In genomic region chr4:112099701-112100289, GRCh38 we compare ENCODE assay signal across 9 cellular contexts. TPM values are rescaled to one million over a fixed set of nuclear protein-coding genes. Genes with fewer than 3 reads are reported as not detected.
DNase-seq lines count a peak whose midpoint lies in the region; ATAC-seq, FAIRE-seq and TF ChIP-seq lines count a peak whose summit lies in the region.
"Had no signal": no experiment of that assay in that cellular context is flagged by ENCODE, and none has a peak within 500 bp of the region (broad histone marks: within the 10 kb centered on the region; RNA-seq: fewer than 3 reads in every experiment).

No MANE protein-coding gene starts in this region.

- no peak overlapping the region for H2AFZ ChIP-seq in HepG2 (ENCODE audit: low read length)

- peaks cover 12% of the 10 kb centered on the region for H3K4me1 Mint-ChIP-seq in Calu3 (ENCODE audit: low read depth, unreplicated experiment)

- H3K9me3 Mint-ChIP-seq in Calu3 (ENCODE audit: low read depth, unreplicated experiment) = no peaks in the 10 kb centered on the region
- H3K9me3 Mint-ChIP-seq: T-helper 1 cell treated with Interleukin-12 subunit alpha and Interleukin-12 subunit beta and Interleukin-4 antibody, amounts not matched to agents 30 μg/mL and 1 μg/mL, for 36 hours had no signal

- no peaks in the 10 kb centered on the region for H4K20me1 ChIP-seq in HepG2 (ENCODE audit: insufficient read depth, low read length)

- TF ChIP-seq EP300 in HepG2 (IDR thresholded peaks at IDR 0.05; ENCODE audit: low read depth in 2 of 2, low read length in 2 of 2) (no peak), HepG2 (CRISPR knock-in tag; IDR thresholded peaks at IDR 0.05; ENCODE audit: borderline replicate concordance) (no peak)

- no peak overlapping the region for H3K27ac ChIP-seq in HepG2 (ENCODE audit: extremely low read length, insufficient read depth, low read length)

- peak; percentile 68 for ATAC-seq in GM19372 (IDR thresholded peaks at IDR 0.05; ENCODE audit: low read depth, unreplicated experiment)
- ATAC-seq in HG03378 (IDR thresholded peaks at IDR 0.05; ENCODE audit: unreplicated experiment) = peak; percentile 80
- peak; percentile 95 for ATAC-seq in HepG2

- no peaks in the 10 kb centered on the region for H3K79me2 ChIP-seq in HepG2 (ENCODE audit: insufficient read depth, low read length)

- TF ChIP-seq CTCF in D721Med (IDR thresholded peaks at IDR 0.05; ENCODE audit: insufficient read depth, missing control alignments) = peak; percentile 87
- TF ChIP-seq CTCF in HepG2 (CRISPR knock-in tag; IDR thresholded peaks at IDR 0.05) = peak; percentile 71
- no peak for TF ChIP-seq CTCF in Calu3 (IDR thresholded peaks at IDR 0.05; ENCODE audit: unreplicated experiment)

- peaks cover 5% of the 10 kb centered on the region for H3K4me1 ChIP-seq in HepG2 (ENCODE audit: insufficient read depth, low read length)

- TF ChIP-seq RAD21 in HepG2 (CRISPR knock-in tag; IDR thresholded peaks at IDR 0.05) = peak; percentile 67

- BruUV-seq in HepG2 (replicated peaks; lab: Mats Ljungman, UMichigan) (no TSS peak), Calu3 (replicated peaks; lab: Mats Ljungman, UMichigan) (no TSS peak)

- no peak overlapping the region for H3K9ac ChIP-seq in HepG2 (ENCODE audit: insufficient read depth, low read depth, low read length)

- 6% methylated on average over 5 of the region's 5 CpGs for WGBS in HepG2 (ENCODE audit: low lambda C conversion rate)

- DNase-seq in D721Med (ENCODE audit: insufficient read length, low spot score) (no peak), NCI-H82 (lab: John Stamatoyannopoulos, UW) (peak; percentile 53), cerebellum (ENCODE audit: low spot score) (peak; percentile 44), HepG2 (ENCODE audit: low spot score) (peak; percentile 57), Calu3 (no peak)
- DNase-seq in stimulated activated CD4-positive, alpha-beta T cell treated with anti-CD3 and anti-CD28 coated beads, Interleukin-2, amount 100 ng/mL, for 48 hours = no peak

- in situ Hi-C loops in HepG2 (cut with HindIII; ENCODE audit: extremely low pct_ligation_motif_present, low pct_unique_long_range_greater_than_20kb) = loop anchor here (5.0 kb wide), 1 partner anchor 133 kb away; the partner anchor contains the start of gene AP1AR

- intact Hi-C loops in HepG2 (cut with micrococcal nuclease; ENCODE audit: unreplicated experiment) (loop anchor here (1.0 to 10.0 kb wide), 5 partner anchors 115 to 505 kb away; no protein-coding TSS in a partner anchor), Calu3 (cut with micrococcal nuclease; ENCODE audit: unreplicated experiment) (loop anchor here (1.0 to 10.0 kb wide), 3 partner anchors 136 to 423 kb away; no protein-coding TSS in a partner anchor)

- no peaks in the 10 kb centered on the region for H3K9me3 ChIP-seq in HepG2 (ENCODE audit: low read length)

- H3K27ac Mint-ChIP-seq in Calu3 (ENCODE audit: unreplicated experiment) = no peak overlapping the region
- H3K27ac Mint-ChIP-seq: T-helper 1 cell treated with Interleukin-12 subunit alpha and Interleukin-12 subunit beta and Interleukin-4 antibody, amounts not matched to agents 30 μg/mL and 1 μg/mL, for 36 hours had no signal

- FAIRE-seq in D721Med (lab: Jason Lieb, UNC) (peak; percentile 96), HepG2 (lab: Jason Lieb, UNC) (peak; percentile 79)

- H3K36me3 Mint-ChIP-seq in Calu3 (ENCODE audit: insufficient read depth, unreplicated experiment) = no peaks in the 10 kb centered on the region

- H3K27me3 ChIP-seq in HepG2 (ENCODE audit: control insufficient read depth in 1 of 2, insufficient read depth in 2 of 2, low read length in 2 of 2) = no peaks in the 10 kb centered on the region

- peak overlapping the region; percentile 15; the same call in 1 of the 2 replicates for H3K4me2 ChIP-seq in HepG2 (ENCODE audit: low read depth, low read length)

- TF ChIP-seq POLR2A in HepG2 (IDR thresholded peaks at IDR 0.05; ENCODE audit: insufficient read depth in 1 of 2, low read depth in 2 of 2, low read length in 2 of 2) = no peak

- H3K4me3 Mint-ChIP-seq in Calu3 (ENCODE audit: low read depth, unreplicated experiment) = no peak overlapping the region
- H3K4me3 Mint-ChIP-seq: T-helper 1 cell treated with Interleukin-12 subunit alpha and Interleukin-12 subunit beta and Interleukin-4 antibody, amounts not matched to agents 30 μg/mL and 1 μg/mL, for 36 hours had no signal

- H3K36me3 ChIP-seq in HepG2 (replicated peaks in 1 of 2; ENCODE audit: control insufficient read depth in 1 of 2, insufficient read depth in 2 of 2, low read length in 2 of 2) = no peaks in the 10 kb centered on the region

- no peak overlapping the region for H3K4me3 ChIP-seq in HepG2 (replicated peaks in 1 of 3; ENCODE audit: insufficient read depth in 1 of 3, low read depth in 2 of 3, low read length in 3 of 3)

- no peaks in the 10 kb centered on the region for H3K27me3 Mint-ChIP-seq in Calu3 (ENCODE audit: unreplicated experiment)

- CTCF ChIA-PET in HepG2 (lab: Yijun Ruan, JAX; ENCODE audit: low intra/inter-chr PET ratio, low total read pairs) (interaction anchor here (0.7 to 2.5 kb wide), 8 partner anchors 44 to 425 kb away, joined by 3 to 36 read pairs (median 6); partner anchors contain the start of gene FAM241A), Calu3 (lab: Charles Lee) (interaction anchor here (1.0 to 1.6 kb wide), 5 partner anchors 90 to 136 kb away, joined by 3 to 7 read pairs (median 4); partner anchors contain the start of gene AP1AR)

- POLR2A ChIA-PET in HepG2 (lab: Yijun Ruan, JAX) = interaction anchor here (0.7 to 1.2 kb wide), 3 partner anchors 104 to 133 kb away, joined by 3 to 4 read pairs (median 3); partner anchors contain the start of gene AP1AR

TF ChIP-seq in HepG2, 621 proteins besides CTCF, POLR2A, EP300 and RAD21 (continues in another document):
- TF ChIP-seq SAP130 (CRISPR knock-in tag; IDR thresholded peaks at IDR 0.05; ENCODE audit: low read depth) (0 out of 2 replicates have a peak, but pooled peaks have one; percentile 28), ZGPAT (CRISPR knock-in tag; IDR thresholded peaks at IDR 0.05) (0 out of 2 replicates have a peak, but pooled peaks have one; percentile 20), MZF1 (CRISPR knock-in tag; IDR thresholded peaks at IDR 0.05; ENCODE audit: borderline replicate concordance) (no peak), RBAK (CRISPR knock-in tag; IDR thresholded peaks at IDR 0.05) (no peak), FOXA1 (IDR thresholded peaks at IDR 0.05) (0 out of 2 replicates have a peak, but pooled peaks have one; percentile 30), FOXA1 (CRISPR knock-in tag; IDR thresholded peaks at IDR 0.05) (peak; percentile 87), FOXA3 (CRISPR knock-in tag; IDR thresholded peaks at IDR 0.05) (peak; percentile 83), SMC3 (IDR thresholded peaks at IDR 0.05; ENCODE audit: low read length) (peak; percentile 78), RFX3 (CRISPR knock-in tag; IDR thresholded peaks at IDR 0.05) (no peak), HNRNPLL (IDR thresholded peaks at IDR 0.05; ENCODE audit: low read depth, low read length, poor library complexity, severe bottlenecking) (no peak), SOX5 (CRISPR knock-in tag; IDR thresholded peaks at IDR 0.05; ENCODE audit: borderline replicate concordance) (peak; percentile 8; the same call in 1 of the 2 replicates)
- TF ChIP-seq, protein P1, sequence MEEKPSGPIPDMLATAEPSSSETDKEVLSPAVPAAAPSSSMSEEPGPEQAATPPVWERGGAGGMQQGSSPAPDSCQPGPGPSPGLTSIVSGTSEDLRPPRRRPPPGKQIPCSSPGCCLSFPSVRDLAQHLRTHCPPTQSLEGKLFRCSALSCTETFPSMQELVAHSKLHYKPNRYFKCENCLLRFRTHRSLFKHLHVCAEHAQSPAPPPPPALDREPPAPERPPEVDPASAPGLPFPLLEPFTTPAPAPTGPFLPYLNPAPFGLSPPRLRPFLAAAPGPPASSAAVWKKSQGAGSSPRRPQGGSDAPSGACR (CRISPR knock-in tag; IDR thresholded peaks at IDR 0.05) = no peak

RNA-seq across cellular contexts. Expression of gene FAM241A, which starts 45.5 kb away (rescaled TPM):
- total RNA-seq in cerebellum = 1.9 TPM
- total RNA-seq in HepG2 (2016; rRNA removed; fragmentation: Illumina TruSeq; extraction: Trizol) = 0.69 and 0.74 TPM in 2 replicates
- total RNA-seq in HepG2 (2016; cell fraction: cytosol; rRNA removed; fragmentation: Illumina TruSeq; extraction: Trizol; ENCODE audit: low read depth) = 0.26 and 0.30 TPM in 2 replicates
- total RNA-seq in HepG2 (2016; cell fraction: insoluble cytoplasmic fraction; rRNA removed; fragmentation: Illumina TruSeq; extraction: Trizol) = 0.59 and 0.67 TPM in 2 replicates
- total RNA-seq in HepG2 (2016; cell fraction: membrane; rRNA removed; fragmentation: Illumina TruSeq; extraction: Trizol) = 0.86 and 0.96 TPM in 2 replicates
- total RNA-seq in HepG2 (2016; cell fraction: nucleus; rRNA removed; fragmentation: Illumina TruSeq; extraction: Trizol) = 0.59 and 0.60 TPM in 2 replicates
- 0.61 and 0.71 TPM in 2 replicates for polyA plus RNA-seq in HepG2 (2011; rRNA removed)
- 0.25 and 0.51 TPM in 2 replicates for polyA plus RNA-seq in HepG2 (2011; cell fraction: cytosol; rRNA removed)
- 0.18 and 0.38 TPM in 2 replicates for polyA plus RNA-seq in HepG2 (2011; cell fraction: nucleus; rRNA removed)
- 1.4 and 1.7 TPM in 2 replicates for polyA plus RNA-seq in HepG2 (2012)
- polyA plus RNA-seq in HepG2 (2016; cell fraction: cytosol; fragmentation: Illumina TruSeq; extraction: Trizol; ENCODE audit: low read depth) = 0.61 and 0.63 TPM in 2 replicates
- 1.6 and 1.8 TPM in 2 replicates for polyA plus RNA-seq in HepG2 (2016; cell fraction: insoluble cytoplasmic fraction; fragmentation: Illumina TruSeq; extraction: Trizol; ENCODE audit: low read depth)
- 1.3 and 1.4 TPM in 2 replicates for polyA plus RNA-seq in HepG2 (2016; cell fraction: membrane; fragmentation: Illumina TruSeq; extraction: Trizol; ENCODE audit: low read depth)
- 1.5 and 1.8 TPM in 2 replicates for polyA plus RNA-seq in HepG2 (2016; cell fraction: nucleus; fragmentation: Illumina TruSeq; extraction: Trizol; ENCODE audit: insufficient read depth, low read depth)
- polyA minus RNA-seq in HepG2 (2011; rRNA and poly(A)+ RNA removed; ENCODE audit: low replicate concordance) = 0.32 and 1.2 TPM in 2 replicates
- polyA minus RNA-seq in HepG2 (2011; cell fraction: cytosol; rRNA and poly(A)+ RNA removed) = 0.26 and 0.49 TPM in 2 replicates
- polyA minus RNA-seq in HepG2 (2011; cell fraction: nucleus; rRNA and poly(A)+ RNA removed) = 1.0 and 1.1 TPM in 2 replicates
- 1.4 and 1.6 TPM in 2 replicates for total RNA-seq in Calu3 (2022)

Comparison
In these comparisons a context has a peak if more than half of its experiments do, and no peak if none do; other contexts are left out.
1. DNase-seq: peak in NCI-H82 (single experiment), cerebellum (single experiment) and HepG2 (single experiment); none in D721Med (single experiment), Calu3 (single experiment) and stimulated activated CD4-positive, alpha-beta T cell treated with anti-CD3 and anti-CD28 coated beads, Interleukin-2, amount 100 ng/mL, for 48 hours (0 of 2).
2. Peak in every context shown above with its lines, with median percentiles within 50 percentile points of each other: ATAC-seq.